In genomic region chr13:85618514-85618913, GRCh38 we compare ENCODE assay signal across 25 cellular contexts.
"Had no signal": no experiment of that assay in that cellular context is flagged by ENCODE, and none has a peak within 500 bp of the region (broad histone marks: within the 10 kb centered on the region; RNA-seq: fewer than 3 reads in every experiment).

No MANE protein-coding gene starts in this region.

- H3K27me3 Mint-ChIP-seq: IgD-negative memory B cell, T-helper 17 cell had no signal

- H3K9me3 ChIP-seq: Peyer's patch, SJCRH30 had no signal

- H3K4me1 ChIP-seq: Peyer's patch, SJCRH30 had no signal

- H3K27me3 ChIP-seq: Peyer's patch, SJCRH30 had no signal

- H3K27ac Mint-ChIP-seq: activated CD8-positive, alpha-beta T cell treated with anti-CD3 and anti-CD28 coated beads, Interleukin-2, amount 10 ng/mL, durations not matched to agents 7 days and 5 days; IgD-negative memory B cell; T-helper 17 cell; WTC11 had no signal

- DNase-seq: activated CD4-positive, alpha-beta T cell treated with anti-CD3 and anti-CD28 coated beads for 48 hours; activated CD4-positive, alpha-beta T cell treated with anti-CD3 and anti-CD28 coated beads, Interleukin-2, amount 50 U/mL, for 4 hours; activated CD4-positive, CD25-positive, alpha-beta regulatory T cell treated with anti-CD3 and anti-CD28 coated beads, Interleukin-2, amount 50 U/mL, for 72 hours; activated CD8-positive, alpha-beta memory T cell treated with anti-CD3 and anti-CD28 coated beads, Interleukin-2, amount 50 U/mL, for 48 hours; activated CD8-positive, alpha-beta T cell treated with anti-CD3 and anti-CD28 coated beads, Interleukin-2, amount 10 ng/mL, durations not matched to agents 7 days and 5 days; activated naive CD4-positive, alpha-beta T cell treated with anti-CD3 and anti-CD28 coated beads, Interleukin-2, amount 50 U/mL, for 16 hours; activated T-cell treated with anti-CD3 and anti-CD28 coated beads, Interleukin-2, amount 50 U/mL, for 1 hour; aorta; central memory CD4-positive, alpha-beta T cell; KG1; NCI-H2029; NCI-H2107; NCI-H2171 treated with DMSO at 0.1 percent for 48 hours; NCI-H226; NCI-H526 treated with DMSO at 0.1 percent for 48 hours; NCI-H82; NK-92 treated with Interleukin-12 subunit alpha and Interleukin-12 subunit beta, amount 100 ng/mL, for 24 hours; Peyer's patch; Right ventricle myocardium superior; SJCRH30; T-helper 17 cell; T-helper 9 cell had no signal

- H3K4me3 ChIP-seq: Peyer's patch, SJCRH30 had no signal

- H3K4me1 Mint-ChIP-seq: IgD-negative memory B cell, T-helper 17 cell, WTC11 had no signal

- H3K36me3 ChIP-seq: Peyer's patch, SJCRH30 had no signal

- ATAC-seq: activated CD8-positive, alpha-beta T cell treated with anti-CD3 and anti-CD28 coated beads, Interleukin-2, amount 10 ng/mL, durations not matched to agents 7 days and 5 days; T-helper 17 cell; WTC11 had no signal

- H3K36me3 Mint-ChIP-seq: IgD-negative memory B cell had no signal

- H3K27ac ChIP-seq: Peyer's patch, RWPE1, SJCRH30 had no signal

- H3K4me3 Mint-ChIP-seq: activated CD8-positive, alpha-beta T cell treated with anti-CD3 and anti-CD28 coated beads, Interleukin-2, amount 10 ng/mL, durations not matched to agents 7 days and 5 days; IgD-negative memory B cell; T-helper 17 cell; WTC11 had no signal
